In the genomic region with DNA sequence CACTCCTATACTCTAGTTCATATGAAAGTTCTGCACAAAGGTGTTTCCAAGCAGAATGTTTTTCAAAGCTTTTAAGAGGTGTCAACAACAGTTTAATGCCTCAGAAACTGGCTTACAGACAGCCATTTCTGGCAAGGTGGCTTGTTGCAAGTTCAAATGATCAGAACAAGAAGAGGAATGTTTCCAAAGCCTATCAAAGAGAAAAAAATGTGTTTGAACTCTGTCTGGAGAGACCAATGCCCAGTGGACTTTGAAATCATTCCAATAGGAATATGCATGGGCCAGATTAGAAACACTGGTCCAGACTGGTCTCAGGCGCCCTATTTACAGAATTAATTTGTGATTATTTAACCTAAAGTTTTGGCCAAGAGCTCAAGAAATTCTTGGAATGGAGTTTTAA, we compare ENCODE assay signal across 26 cellular contexts.
"Had no signal": no experiment of that assay in that cellular context is flagged by ENCODE, and none has a peak within 500 bp of the region (broad histone marks: within the 10 kb centered on the region; RNA-seq: fewer than 3 reads in every experiment).

No MANE protein-coding gene starts in this region.

- H3K4me1 ChIP-seq: heart right ventricle, prostate gland, sigmoid colon, tibial nerve, uterus had no signal

- H3K4me3 ChIP-seq: heart right ventricle, lung, ovary, prostate gland, sigmoid colon, smooth muscle cell, tibial nerve, uterus had no signal

- H3K27me3 ChIP-seq: heart right ventricle, ovary, sigmoid colon, tibial nerve, uterus had no signal

- H3K27ac ChIP-seq: heart right ventricle, ovary, prostate gland, sigmoid colon, tibial nerve, uterus had no signal

- H3K36me3 ChIP-seq: heart right ventricle, ovary, prostate gland, sigmoid colon, uterus had no signal

- FAIRE-seq: islet of Langerhans, kidney had no signal

- DNase-seq: heart right ventricle; hippocampal formation; kidney; left colon; mesendoderm; naive B cell; natural killer cell; ovary; posterior cingulate gyrus; retina; right cardiac atrium; sigmoid colon; stimulated activated CD4-positive, alpha-beta T cell treated with anti-CD3 and anti-CD28 coated beads, Interleukin-1b, Interleukin-23, amount 100 ng/mL, for 48 hours; stimulated activated CD4-positive, alpha-beta T cell treated with anti-CD3 and anti-CD28 coated beads, Interleukin-2, amount 100 ng/mL, for 48 hours; stimulated activated CD4-positive, alpha-beta T cell treated with anti-CD3 and anti-CD28 coated beads, Interleukin-4, amount 100 ng/mL, for 4 hours; stimulated activated CD8-positive, alpha-beta memory T cell treated with anti-CD3 and anti-CD28 coated beads, Interleukin-4, amount 100 ng/mL, for 48 hours; stimulated activated naive CD4-positive, alpha-beta T cell treated with Interleukin-2 at 50 U/mL for 16 hours; stimulated activated naive CD8-positive, alpha-beta T cell treated with anti-CD3 and anti-CD28 coated beads, Interleukin-15, amount 100 ng/mL, for 72 hours; substantia nigra; uterus had no signal

- H3K9me3 ChIP-seq: ovary, prostate gland, sigmoid colon, uterus had no signal

- ATAC-seq: heart right ventricle; left colon; natural killer cell; right cardiac atrium; stimulated activated memory B cell treated with anti-CD40 and anti-IgM and Interleukin-4, amounts not matched to agents 10 μg/mL and 1 μg/mL and 100 μg/mL, for 72 hours; stimulated activated naive CD8-positive, alpha-beta T cell treated with anti-CD3 and anti-CD28 coated beads, Interleukin-15, amount 100 ng/mL, for 72 hours had no signal
